Comparison of ENCODE assay signal across 8 cellular contexts in the genomic region with DNA sequence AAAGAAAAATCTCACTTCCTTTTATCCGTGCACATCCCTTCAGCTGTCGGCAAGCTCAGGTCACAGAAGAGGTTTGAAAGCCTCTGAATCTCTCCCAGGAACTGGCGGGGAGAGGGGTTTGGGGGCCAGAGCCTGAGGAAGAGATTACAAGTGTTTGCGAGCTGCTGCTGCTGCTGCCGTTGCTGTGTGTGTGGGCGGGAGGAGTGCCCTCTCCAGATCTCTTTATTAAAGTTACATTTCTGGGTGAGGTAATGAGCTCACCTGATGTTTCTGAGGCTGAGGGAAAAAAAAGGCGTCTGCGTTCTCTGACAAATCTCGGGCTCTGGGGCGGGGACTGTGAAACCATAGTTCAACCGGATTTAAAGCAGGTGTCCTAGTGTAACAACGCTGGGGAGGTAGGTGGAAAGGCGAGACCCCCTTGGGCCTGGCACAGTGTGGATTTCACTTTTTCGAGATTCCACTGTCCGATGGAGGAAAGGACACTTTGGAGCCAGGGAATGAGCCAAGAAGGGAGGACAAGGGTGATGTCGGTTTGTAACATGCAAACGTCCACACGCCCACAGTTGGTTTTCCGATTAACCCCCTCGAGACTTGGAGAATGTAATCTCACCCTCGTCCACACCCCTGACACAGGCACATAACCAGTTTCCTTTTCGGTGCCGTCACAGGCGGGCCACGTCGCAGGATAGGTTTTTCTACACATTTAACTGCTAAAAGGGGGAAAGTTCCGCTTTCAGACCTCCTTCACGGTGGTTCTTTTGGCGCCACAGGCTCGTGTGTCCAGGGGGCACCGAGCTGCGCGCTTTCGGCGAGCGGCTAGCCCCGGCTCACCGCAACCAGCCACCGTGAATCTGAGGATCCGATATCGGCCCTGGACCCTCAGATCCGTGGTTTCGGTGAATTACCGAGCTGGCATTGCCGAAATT. TPM values are rescaled to one million over a fixed set of nuclear protein-coding genes. Genes with fewer than 3 reads are reported as not detected.
DNase-seq lines count a peak whose midpoint lies in the region; ATAC-seq lines count a peak whose summit lies in the region.

No MANE protein-coding gene starts in this region.

- peak overlapping the region; percentile 97 for H3K27ac Mint-ChIP-seq in activated CD4-positive, alpha-beta memory T cell treated with anti-CD3 and anti-CD28 coated beads for 36 hours
- peak overlapping the region; percentile 100 for H3K27ac Mint-ChIP-seq in memory B cell

- peaks cover 9% of the 10 kb centered on the region for H3K36me3 Mint-ChIP-seq in activated CD4-positive, alpha-beta memory T cell treated with anti-CD3 and anti-CD28 coated beads for 36 hours
- no peaks in the 10 kb centered on the region for H3K36me3 Mint-ChIP-seq in memory B cell

- H3K27me3 Mint-ChIP-seq in activated CD4-positive, alpha-beta memory T cell treated with anti-CD3 and anti-CD28 coated beads for 36 hours, result peaks cover 18% of the 10 kb centered on the region
- H3K27me3 Mint-ChIP-seq in memory B cell, result no peaks in the 10 kb centered on the region

- CTCF ChIA-PET in activated CD4-positive, alpha-beta memory T cell treated with anti-CD3 and anti-CD28 coated beads for 36 hours (lab: Charles Lee), result interaction anchor here (1.2 to 2.6 kb wide), 2 partner anchors 151 to 773 kb away, joined by 4 to 11 read pairs; no protein-coding TSS in a partner anchor

- H3K4me3 Mint-ChIP-seq in activated CD4-positive, alpha-beta memory T cell treated with anti-CD3 and anti-CD28 coated beads for 36 hours, result peak overlapping the region; percentile 84
- peak overlapping the region; percentile 97 for H3K4me3 Mint-ChIP-seq in memory B cell

- peaks cover 28% of the 10 kb centered on the region for H3K4me1 Mint-ChIP-seq in activated CD4-positive, alpha-beta memory T cell treated with anti-CD3 and anti-CD28 coated beads for 36 hours (ENCODE audit: low read depth)
- peaks cover 29% of the 10 kb centered on the region for H3K4me1 Mint-ChIP-seq in memory B cell

- ATAC-seq in GM19025 (IDR thresholded peaks at IDR 0.05; ENCODE audit: low read depth, unreplicated experiment), result peak; percentile 15
- peak; percentile 27 for ATAC-seq in HG03196 (IDR thresholded peaks at IDR 0.05; ENCODE audit: unreplicated experiment)
- ATAC-seq in memory B cell (ENCODE audit: low read depth), result peak; percentile 51

- H3K9me3 Mint-ChIP-seq in activated CD4-positive, alpha-beta memory T cell treated with anti-CD3 and anti-CD28 coated beads for 36 hours, result no peaks in the 10 kb centered on the region
- no peaks in the 10 kb centered on the region for H3K9me3 Mint-ChIP-seq in memory B cell

- DNase-seq in AG20443 (ENCODE audit: low spot score), result peak; percentile 34
- DNase-seq in NCI-H526 (lab: John Stamatoyannopoulos, UW), result peak; percentile 74 to 84
- DNase-seq in activated CD4-positive, alpha-beta memory T cell treated with anti-CD3 and anti-CD28 coated beads for 36 hours, result peak; percentile 90
- peak; percentile 46 for DNase-seq in effector CD8-positive, alpha-beta T cell (lab: John Stamatoyannopoulos, UW)
- DNase-seq in memory B cell (ENCODE audit: low spot score in 2 of 2), result peak; percentile 64 to 74
- DNase-seq in stimulated activated CD8-positive, alpha-beta memory T cell treated with anti-CD3 and anti-CD28 coated beads, Interleukin-15, amount 100 ng/mL, for 1 hour (ENCODE audit: low read depth), result peak; percentile 37

- intact Hi-C loops in activated CD4-positive, alpha-beta memory T cell treated with anti-CD3 and anti-CD28 coated beads for 36 hours (cut with micrococcal nuclease), result loop anchor here (1.0 to 10.0 kb wide), 15 partner anchors 150 to 1240 kb away; no protein-coding TSS in a partner anchor

- POLR2A ChIA-PET in activated CD4-positive, alpha-beta memory T cell treated with anti-CD3 and anti-CD28 coated beads for 36 hours (lab: Charles Lee), result interaction anchor here (1.2 kb wide), 1 partner anchor 1060 kb away, joined by 4 read pairs; no protein-coding TSS in a partner anchor

RNA-seq across cellular contexts. Expression of a gene that starts 2.1 kb away (rescaled TPM):
- 10 to 100 TPM; 20.3 to 20.6 TPM for total RNA-seq in activated CD4-positive, alpha-beta memory T cell treated with anti-CD3 and anti-CD28 coated beads for 36 hours

Comparison
In these comparisons a context has a peak if more than half of its experiments do, and no peak if none do; other contexts are left out.
1. Peak in every context shown above with its lines: DNase-seq and ATAC-seq.
2. DNase-seq: peak in every context shown above with its lines; median percentile 90 in activated CD4-positive, alpha-beta memory T cell treated with anti-CD3 and anti-CD28 coated beads for 36 hours; 79 in NCI-H526; 69 in memory B cell; 46 in effector CD8-positive, alpha-beta T cell; 37 in stimulated activated CD8-positive, alpha-beta memory T cell treated with anti-CD3 and anti-CD28 coated beads, Interleukin-15, amount 100 ng/mL, for 1 hour; 34 in AG20443.